ENCODE assay signal across 17 cellular contexts in the genomic region with DNA sequence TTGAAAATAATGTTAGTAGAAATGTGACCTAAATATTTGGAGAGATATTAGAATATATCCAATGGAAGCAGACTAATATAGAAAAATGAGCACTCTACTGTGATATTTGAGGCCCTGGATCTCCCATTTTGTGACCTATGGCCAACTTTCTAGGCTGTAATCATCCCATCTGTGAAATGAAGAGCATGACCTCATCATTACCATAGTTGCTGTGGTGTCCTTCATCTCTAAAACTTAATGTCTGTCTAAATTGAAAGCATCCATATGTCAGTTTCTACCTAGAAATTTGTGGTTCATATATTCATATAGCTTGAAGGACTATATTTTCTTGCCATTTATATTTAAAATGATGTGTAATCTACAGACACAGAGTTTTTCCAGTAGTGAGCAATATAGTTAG. TPM values are rescaled to one million over a fixed set of nuclear protein-coding genes. Genes with fewer than 3 reads are reported as not detected.
DNase-seq lines count a peak whose midpoint lies in the region; ATAC-seq and TF ChIP-seq lines count a peak whose summit lies in the region.
"Had no signal": no experiment of that assay in that cellular context is flagged by ENCODE, and none has a peak within 500 bp of the region (broad histone marks: within the 10 kb centered on the region; RNA-seq: fewer than 3 reads in every experiment).

No MANE protein-coding gene starts in this region.

- no peak overlapping the region for H3K4me2 ChIP-seq in hepatocyte

- no peaks in the 10 kb centered on the region for H3K9me3 ChIP-seq in hepatocyte (ENCODE audit: low read depth)

- H3K4me1 ChIP-seq in hepatocyte (ENCODE audit: insufficient read depth): no peaks in the 10 kb centered on the region

- no peaks in the 10 kb centered on the region for H3K27me3 ChIP-seq in hepatocyte

- ATAC-seq in activated CD4-positive, alpha-beta T cell treated with anti-CD3 and anti-CD28 coated beads for 36 hours: peak; percentile 42
- ATAC-seq: PC-3 had no signal

- no peak for DNase-seq in activated CD4-positive, alpha-beta T cell treated with anti-CD3 and anti-CD28 coated beads for 36 hours
- no peak for DNase-seq in activated CD4-positive, alpha-beta T cell treated with anti-CD3 and anti-CD28 coated beads, Interleukin-2, amount 50 U/mL, for 1 hour
- DNase-seq in ELR (ENCODE audit: low read depth) (peak; percentile 46), RPMI7951 (ENCODE audit: low read depth) (peak; percentile 5), fibroblast of peridontal ligament (ENCODE audit: extremely low read depth) (peak; percentile 18), hepatocyte (ENCODE audit: low spot score) (no peak), GOT3 (lab: John Stamatoyannopoulos, UW) (no peak), NCI-H774 (lab: John Stamatoyannopoulos, UW) (no peak)
- DNase-seq: CD4-positive, alpha-beta memory T cell; DMS53; KG1; NCI-H1105 treated with DMSO at 0.1 percent for 48 hours; NCI-H1694; NCI-H2107; NCI-H2227 treated with DMSO at 0.1 percent for 48 hours; NCI-H510A treated with DMSO at 0.1 percent for 48 hours; PC-3 had no signal

- H3K79me2 ChIP-seq in hepatocyte: peaks cover 25% of the 10 kb centered on the region

- H3K27ac Mint-ChIP-seq in activated CD4-positive, alpha-beta T cell treated with anti-CD3 and anti-CD28 coated beads for 36 hours: peak overlapping the region; percentile 5

- H3K4me3 ChIP-seq in hepatocyte: no peak overlapping the region

- peaks cover 19% of the 10 kb centered on the region for H3K36me3 Mint-ChIP-seq in activated CD4-positive, alpha-beta T cell treated with anti-CD3 and anti-CD28 coated beads for 36 hours (ENCODE audit: low read depth)

- no peak overlapping the region for H3K27ac ChIP-seq in hepatocyte

- H3K36me3 ChIP-seq in hepatocyte (replicated peaks; ENCODE audit: insufficient read depth, low read depth): no peaks in the 10 kb centered on the region

- no peaks in the 10 kb centered on the region for H3K9me3 Mint-ChIP-seq in activated CD4-positive, alpha-beta T cell treated with anti-CD3 and anti-CD28 coated beads for 36 hours (ENCODE audit: low read depth)
- H3K9me3 Mint-ChIP-seq: CD4-positive, alpha-beta memory T cell had no signal

- POLR2A ChIA-PET in activated CD4-positive, alpha-beta T cell treated with anti-CD3 and anti-CD28 coated beads for 36 hours (lab: Charles Lee): no interaction called here

- no peak overlapping the region for H3K4me3 Mint-ChIP-seq in activated CD4-positive, alpha-beta T cell treated with anti-CD3 and anti-CD28 coated beads for 36 hours
- H3K4me3 Mint-ChIP-seq: CD4-positive, alpha-beta memory T cell had no signal

- H3K9me2 ChIP-seq in hepatocyte (replicated peaks; ENCODE audit: insufficient read depth): no peaks in the 10 kb centered on the region

- intact Hi-C loops in activated CD4-positive, alpha-beta T cell treated with anti-CD3 and anti-CD28 coated beads for 36 hours (cut with DNase I, micrococcal nuclease): no loop called here

- no peak for TF ChIP-seq CTCF in hepatocyte (IDR thresholded peaks at IDR 0.05; ENCODE audit: poor library complexity)

- H3K4me1 Mint-ChIP-seq in activated CD4-positive, alpha-beta T cell treated with anti-CD3 and anti-CD28 coated beads for 36 hours: peaks cover 33% of the 10 kb centered on the region

- H3K27me3 Mint-ChIP-seq in activated CD4-positive, alpha-beta T cell treated with anti-CD3 and anti-CD28 coated beads for 36 hours: no peaks in the 10 kb centered on the region
- H3K27me3 Mint-ChIP-seq: CD4-positive, alpha-beta memory T cell had no signal

- no peak overlapping the region for H2AFZ ChIP-seq in hepatocyte

- CTCF ChIA-PET in activated CD4-positive, alpha-beta T cell treated with anti-CD3 and anti-CD28 coated beads for 36 hours (lab: Charles Lee): interaction anchor here (0.6 kb wide), 1 partner anchor 298 kb away, joined by 3 read pairs; no protein-coding TSS in a partner anchor

- H4K20me1 ChIP-seq in hepatocyte (ENCODE audit: insufficient read depth, poor library complexity, severe bottlenecking): peaks cover 4% of the 10 kb centered on the region

RNA-seq across cellular contexts. Expression of a gene that starts 41.6 kb away (rescaled TPM):
- 10 to 100 TPM; 26.6 to 27.3 TPM for total RNA-seq in activated CD4-positive, alpha-beta T cell treated with anti-CD3 and anti-CD28 coated beads for 36 hours
- total RNA-seq in RPMI7951 (2014; rRNA removed; shearing (Covaris generic)): 9.2 and 10.9 TPM in 2 replicates
- total RNA-seq in hepatocyte: 23.5 and 29.8 TPM in 2 replicates
- polyA plus RNA-seq in hepatocyte: 6.9 and 13.0 TPM in 2 replicates

Comparison
In these comparisons a context has a peak if more than half of its experiments do, and no peak if none do; other contexts are left out.
1. DNase-seq: peak in ELR (single experiment), RPMI7951 (single experiment) and fibroblast of peridontal ligament (single experiment); none in activated CD4-positive, alpha-beta T cell treated with anti-CD3 and anti-CD28 coated beads for 36 hours (single experiment), activated CD4-positive, alpha-beta T cell treated with anti-CD3 and anti-CD28 coated beads, Interleukin-2, amount 50 U/mL, for 1 hour (single experiment), hepatocyte (single experiment), GOT3 (single experiment) and NCI-H774 (single experiment).